Comparison of ENCODE assay signal across 27 cellular contexts in genomic region chr12:48380596-48380995, GRCh38. TPM values are rescaled to one million over a fixed set of nuclear protein-coding genes. Genes with fewer than 3 reads are reported as not detected.
DNase-seq lines count a peak whose midpoint lies in the region; ATAC-seq, FAIRE-seq and TF ChIP-seq lines count a peak whose summit lies in the region.
"Had no signal": no experiment of that assay in that cellular context is flagged by ENCODE, and none has a peak within 500 bp of the region (broad histone marks: within the 10 kb centered on the region; RNA-seq: fewer than 3 reads in every experiment).

No MANE protein-coding gene starts in this region.

- no peaks in the 10 kb centered on the region for H3K36me3 Mint-ChIP-seq in activated CD4-positive, alpha-beta T cell treated with anti-CD3 and anti-CD28 coated beads, Interleukin-2, amount 10 ng/mL, durations not matched to agents 24 days and 14 days (ENCODE audit: low read depth)
- H3K36me3 Mint-ChIP-seq: CD14-positive monocyte had no signal

- H3K4me3 Mint-ChIP-seq in activated CD4-positive, alpha-beta T cell treated with anti-CD3 and anti-CD28 coated beads, Interleukin-2, amount 10 ng/mL, durations not matched to agents 24 days and 14 days = no peak overlapping the region
- H3K4me3 Mint-ChIP-seq: CD14-positive monocyte; CD4-positive, alpha-beta T cell; CD8-positive, alpha-beta memory T cell; GM23338; HFFc6 had no signal

- H3K27ac Mint-ChIP-seq in activated CD4-positive, alpha-beta T cell treated with anti-CD3 and anti-CD28 coated beads, Interleukin-2, amount 10 ng/mL, durations not matched to agents 24 days and 14 days = no peak overlapping the region
- H3K27ac Mint-ChIP-seq: CD14-positive monocyte; CD4-positive, alpha-beta T cell; CD8-positive, alpha-beta memory T cell; GM23338; HFFc6 had no signal

- H3K4me1 Mint-ChIP-seq in activated CD4-positive, alpha-beta T cell treated with anti-CD3 and anti-CD28 coated beads, Interleukin-2, amount 10 ng/mL, durations not matched to agents 24 days and 14 days = no peaks in the 10 kb centered on the region
- H3K4me1 Mint-ChIP-seq: CD14-positive monocyte; CD8-positive, alpha-beta memory T cell; GM23338 had no signal

- H3K4me3 ChIP-seq in bronchial epithelial cell (ENCODE audit: low read depth, low read length) = no peak overlapping the region
- H3K4me3 ChIP-seq: A549; BLaER1 treated with 17β-estradiol and CSF1 and Interleukin-3, amounts not matched to agents 10 nM and 100 nM; GM23338; HAP-1 had no signal

- FAIRE-seq in bronchial epithelial cell (lab: Jason Lieb, UNC) = no peak
- FAIRE-seq: A549, D721Med, GM12891, GM18507, H54 had no signal

- H3K36me3 ChIP-seq in bronchial epithelial cell (ENCODE audit: control insufficient read depth, insufficient read depth, low read length) = no peaks in the 10 kb centered on the region
- H3K36me3 ChIP-seq: BE2C; BLaER1 treated with 17β-estradiol and CSF1 and Interleukin-3, amounts not matched to agents 10 nM and 100 nM; HAP-1 had no signal

- intact Hi-C loops in activated CD4-positive, alpha-beta T cell treated with anti-CD3 and anti-CD28 coated beads, Interleukin-2, amount 10 ng/mL, durations not matched to agents 24 days and 14 days (cut with micrococcal nuclease) = no loop called here

- H3K4me1 ChIP-seq in foreskin keratinocyte = no peaks in the 10 kb centered on the region
- H3K4me1 ChIP-seq: A549, BE2C, HAP-1 had no signal

- H3K27ac ChIP-seq in foreskin keratinocyte = no peak overlapping the region
- H3K27ac ChIP-seq: 22Rv1; A549; BLaER1 treated with 17β-estradiol and CSF1 and Interleukin-3, amounts not matched to agents 10 nM and 100 nM had no signal

- peak; percentile 41 for ATAC-seq in foreskin keratinocyte
- ATAC-seq in HG03175 (IDR thresholded peaks at IDR 0.05; ENCODE audit: unreplicated experiment) = no peak
- ATAC-seq: A549, GM23338 had no signal

- H3K9me3 Mint-ChIP-seq in activated CD4-positive, alpha-beta T cell treated with anti-CD3 and anti-CD28 coated beads, Interleukin-2, amount 10 ng/mL, durations not matched to agents 24 days and 14 days = no peaks in the 10 kb centered on the region
- H3K9me3 Mint-ChIP-seq: CD4-positive, alpha-beta T cell; GM23338; HFFc6 had no signal

- H3K27me3 Mint-ChIP-seq in activated CD4-positive, alpha-beta T cell treated with anti-CD3 and anti-CD28 coated beads, Interleukin-2, amount 10 ng/mL, durations not matched to agents 24 days and 14 days = peaks cover 5% of the 10 kb centered on the region

- DNase-seq in activated CD4-positive, alpha-beta T cell treated with anti-CD3 and anti-CD28 coated beads, Interleukin-2, amount 10 ng/mL, durations not matched to agents 24 days and 14 days = peak; percentile 11
- no peak for DNase-seq in activated CD4-positive, alpha-beta T cell treated with anti-CD3 and anti-CD28 coated beads, Interleukin-2, amount 50 U/mL, for 48 hours
- DNase-seq in HT1080 (ENCODE audit: low read depth) (peak; percentile 56), bronchial epithelial cell (ENCODE audit: low read depth) (peak; percentile 49), foreskin keratinocyte (peak in 1 of 2 donors; percentile 50), H4 (ENCODE audit: low spot score) (no peak)
- DNase-seq in stimulated activated CD4-positive, alpha-beta T cell treated with anti-CD3 and anti-CD28 coated beads, Interleukin-12 subunit alpha, Interleukin-12 subunit beta, amount 100 ng/mL, for 4 hours = no peak
- DNase-seq: ACHN; AML-193; BE2C; CD4-positive, alpha-beta T cell; CD8-positive, alpha-beta memory T cell; DMS 273 treated with DMSO at 0.1 percent for 48 hours; DMS79; GF-D8; HFFc6 had no signal

- no peaks in the 10 kb centered on the region for H3K27me3 ChIP-seq in bronchial epithelial cell (ENCODE audit: control insufficient read depth, insufficient read depth, low read length)
- H3K27me3 ChIP-seq in foreskin keratinocyte = peaks cover 8% of the 10 kb centered on the region
- H3K27me3 ChIP-seq: BE2C; BLaER1 treated with 17β-estradiol and CSF1 and Interleukin-3, amounts not matched to agents 10 nM and 100 nM had no signal

- TF ChIP-seq CTCF in bronchial epithelial cell (IDR thresholded peaks at IDR 0.05; ENCODE audit: insufficient read depth, low read length, severe bottlenecking) (no peak), foreskin keratinocyte (conservative IDR thresholded peaks at IDR 0.05) (no peak)

RNA-seq across cellular contexts. Expression of gene ZNF641, which starts 29.9 kb away (rescaled TPM):
- 6.7 and 7.6 TPM in 2 replicates for total RNA-seq in activated CD4-positive, alpha-beta T cell treated with anti-CD3 and anti-CD28 coated beads, Interleukin-2, amount 10 ng/mL, durations not matched to agents 24 days and 14 days
- total RNA-seq in HT1080 (2014; rRNA removed; shearing (Covaris generic)) = 3.9 and 5.4 TPM in 2 replicates
- polyA plus RNA-seq in HT1080 (2015; cell fraction: cytosol; rRNA removed) = 2.9 and 3.6 TPM in 2 replicates
- 7.5 and 8.0 TPM in 2 replicates for polyA plus RNA-seq in HT1080 (2015; cell fraction: nucleus; rRNA removed)
- total RNA-seq in bronchial epithelial cell (9.0 and 12.0 TPM in 2 replicates), foreskin keratinocyte (7.7 and 9.3 TPM in 2 replicates)
- polyA plus RNA-seq in foreskin keratinocyte = 2.6 and 3.1 TPM in 2 replicates
- 7.0 and 7.2 TPM in 2 replicates for total RNA-seq in H4 (2014; rRNA removed; shearing (Covaris generic))

Comparison
In these comparisons a context has a peak if more than half of its experiments do, and no peak if none do; other contexts are left out.
1. DNase-seq: peak in activated CD4-positive, alpha-beta T cell treated with anti-CD3 and anti-CD28 coated beads, Interleukin-2, amount 10 ng/mL, durations not matched to agents 24 days and 14 days (single experiment), HT1080 (single experiment) and bronchial epithelial cell (single experiment); none in activated CD4-positive, alpha-beta T cell treated with anti-CD3 and anti-CD28 coated beads, Interleukin-2, amount 50 U/mL, for 48 hours (0 of 2), H4 (single experiment) and stimulated activated CD4-positive, alpha-beta T cell treated with anti-CD3 and anti-CD28 coated beads, Interleukin-12 subunit alpha, Interleukin-12 subunit beta, amount 100 ng/mL, for 4 hours (single experiment).